Comparison of ENCODE assay signal across 8 cellular contexts in genomic region chr19:5828661-5829566, GRCh38. TPM values are rescaled to one million over a fixed set of nuclear protein-coding genes. Genes with fewer than 3 reads are reported as not detected.
DNase-seq lines count a peak whose midpoint lies in the region; ATAC-seq and TF ChIP-seq lines count a peak whose summit lies in the region.

No MANE protein-coding gene starts in this region.

- H3K4me1 ChIP-seq in hepatocyte (ENCODE audit: insufficient read depth) (peaks cover 18% of the 10 kb centered on the region), spleen (peaks cover 4 to 32% (median 25%) of the 10 kb centered on the region in 6 donors), Karpas-422 (ENCODE audit: low read length) (no peaks in the 10 kb centered on the region)

- peak overlapping the region; percentile 96 for H3K27ac ChIP-seq in hepatocyte
- H3K27ac ChIP-seq in spleen: peak overlapping the region in 6 of 8 donors; percentile 69 to 85 (median 78)
- H3K27ac ChIP-seq in Karpas-422 (ENCODE audit: low read length): no peak overlapping the region

- H2AFZ ChIP-seq in hepatocyte: peak overlapping the region; percentile 61
- H2AFZ ChIP-seq in Karpas-422 (ENCODE audit: low read length): no peak overlapping the region

- no peaks in the 10 kb centered on the region for H3K9me3 ChIP-seq in hepatocyte (ENCODE audit: low read depth)
- peaks cover 0 to 4% (median 0%) of the 10 kb centered on the region in 8 donors for H3K9me3 ChIP-seq in spleen
- no peaks in the 10 kb centered on the region for H3K9me3 ChIP-seq in Karpas-422 (ENCODE audit: low read length)

- H3K4me2 ChIP-seq in hepatocyte (peak overlapping the region; percentile 96), Karpas-422 (ENCODE audit: low read depth, low read length, poor library complexity, severe bottlenecking) (no peak overlapping the region)

- TF ChIP-seq POLR2A in spleen (IDR thresholded peaks at IDR 0.05): no peak

- WGBS in hepatocyte (ENCODE audit: low lambda C conversion rate, missing lambda C conversion rate): 10% methylated on average over 35 of the region's 47 CpGs
- 0 to 10% (median 3%) methylated on average over 16 to 47 of the region's 47 CpGs for WGBS in spleen, 5 donors

- H3K27me3 ChIP-seq in GM06990 (replicated peaks; ENCODE audit: control insufficient read depth, insufficient read depth, low read length) (no peaks in the 10 kb centered on the region), hepatocyte (no peaks in the 10 kb centered on the region), spleen (replicated peaks in 1 of 7) (peaks cover 0 to 40% (median 21%) of the 10 kb centered on the region in 7 donors), Karpas-422 (ENCODE audit: low read length) (no peaks in the 10 kb centered on the region)

- no peak for TF ChIP-seq CTCF in GM06990 (IDR thresholded peaks at IDR 0.05; ENCODE audit: insufficient read depth, low read length, poor library complexity, severe bottlenecking)
- TF ChIP-seq CTCF in hepatocyte (IDR thresholded peaks at IDR 0.05; ENCODE audit: poor library complexity): no peak
- no peak for TF ChIP-seq CTCF in spleen (IDR thresholded peaks at IDR 0.05 in 8 of 11, conservative IDR thresholded peaks at IDR 0.05 in 3 of 11)

- intact Hi-C loops in spleen (cut with DNase I; ENCODE audit: low total_unique reads): no loop called here

- H3K9me2 ChIP-seq in hepatocyte (replicated peaks; ENCODE audit: insufficient read depth): no peaks in the 10 kb centered on the region
- no peaks in the 10 kb centered on the region for H3K9me2 ChIP-seq in Karpas-422 (replicated peaks; ENCODE audit: insufficient read depth, low read length)

- H3K9ac ChIP-seq in Karpas-422 (ENCODE audit: low read length): no peak overlapping the region

- DNase-seq in GM06990 (ENCODE audit: extremely low read depth, insufficient read length) (peak; percentile 53), NCI-H2081 treated with DMSO at 0.1 percent for 48 hours (lab: John Stamatoyannopoulos, UW) (peak; percentile 22), hepatocyte (ENCODE audit: low spot score) (peak; percentile 89), spleen (no peak), Karpas-422 (no peak)
- peak; percentile 40 to 66 for DNase-seq in activated naive CD4-positive, alpha-beta T cell treated with anti-CD3 and anti-CD28 coated beads, Interleukin-2, amount 50 U/mL, for 72 hours (ENCODE audit: low spot score in 2 of 2)

- peaks cover 0 to 9% of the 10 kb centered on the region in 2 donors for H3K36me3 Mint-ChIP-seq in activated naive CD4-positive, alpha-beta T cell treated with anti-CD3 and anti-CD28 coated beads, Interleukin-2, amount 50 U/mL, for 72 hours

- H3K36me3 ChIP-seq in GM06990 (ENCODE audit: control insufficient read depth, insufficient read depth, low read length) (no peaks in the 10 kb centered on the region), hepatocyte (replicated peaks; ENCODE audit: insufficient read depth, low read depth) (no peaks in the 10 kb centered on the region), spleen (no peaks in the 10 kb centered on the region), Karpas-422 (ENCODE audit: insufficient read depth, low read length) (no peaks in the 10 kb centered on the region)

- H3K27ac Mint-ChIP-seq in activated naive CD4-positive, alpha-beta T cell treated with anti-CD3 and anti-CD28 coated beads, Interleukin-2, amount 50 U/mL, for 72 hours: peak overlapping the region; percentile 97 to 100

- H3K4me3 ChIP-seq in GM06990 (replicated peaks; ENCODE audit: low read depth, low read length) (peak overlapping the region; percentile 60), hepatocyte (peak overlapping the region; percentile 52), spleen (peak overlapping the region; percentile 27 to 73 (median 50)), Karpas-422 (ENCODE audit: low read length) (no peak overlapping the region)

- H3K79me2 ChIP-seq in hepatocyte (no peaks in the 10 kb centered on the region), Karpas-422 (ENCODE audit: low read length) (no peaks in the 10 kb centered on the region)

- no peaks in the 10 kb centered on the region for H3K9me3 Mint-ChIP-seq in activated naive CD4-positive, alpha-beta T cell treated with anti-CD3 and anti-CD28 coated beads, Interleukin-2, amount 50 U/mL, for 72 hours

- H4K20me1 ChIP-seq in hepatocyte (ENCODE audit: insufficient read depth, poor library complexity, severe bottlenecking) (no peaks in the 10 kb centered on the region), Karpas-422 (ENCODE audit: insufficient read depth, low read depth, low read length) (no peaks in the 10 kb centered on the region)

- no peak for ATAC-seq in activated naive CD4-positive, alpha-beta T cell treated with anti-CD3 and anti-CD28 coated beads, Interleukin-2, amount 50 U/mL, for 72 hours
- ATAC-seq in HG02763 (IDR thresholded peaks at IDR 0.05; ENCODE audit: unreplicated experiment): no peak
- ATAC-seq in GM18520 (IDR thresholded peaks at IDR 0.05; ENCODE audit: unreplicated experiment): no peak

RNA-seq across cellular contexts. Expression of gene FUT6, which starts 10.6 kb away (rescaled TPM):
- total RNA-seq in activated naive CD4-positive, alpha-beta T cell treated with anti-CD3 and anti-CD28 coated beads, Interleukin-2, amount 50 U/mL, for 72 hours: under 1 TPM in 1 of 2 donors, not detected in 1; 0.27 TPM
- total RNA-seq in hepatocyte (0.07 and 0.36 TPM in 2 replicates), spleen (under 1 TPM in 2 of 7 donors, not detected in 5; 0.20 to 0.44 TPM)
- polyA plus RNA-seq in hepatocyte (0.90 TPM in 1 of 2 replicates, not detected in the other), spleen (under 1 TPM; 0.06 to 0.13 (median 0.07) TPM)
- not detected in 2 replicates for total RNA-seq in Karpas-422 (2014; rRNA removed; shearing (Covaris generic); ENCODE audit: low replicate concordance)

RNA-seq across cellular contexts. Expression of gene FUT3, which starts 22.3 kb away (rescaled TPM):
- total RNA-seq in activated naive CD4-positive, alpha-beta T cell treated with anti-CD3 and anti-CD28 coated beads, Interleukin-2, amount 50 U/mL, for 72 hours: under 1 TPM in 1 of 2 donors, not detected in 1; 0.32 TPM
- total RNA-seq in hepatocyte (0.08 TPM in 1 of 2 replicates, not detected in the other), spleen (not detected)
- polyA plus RNA-seq in hepatocyte (0.45 TPM in 1 of 2 replicates, not detected in the other), spleen (under 1 TPM in 2 of 3 donors, not detected in 1; 0.06 to 0.12 TPM)
- not detected in 2 replicates for total RNA-seq in Karpas-422 (2014; rRNA removed; shearing (Covaris generic); ENCODE audit: low replicate concordance)

RNA-seq across cellular contexts. Expression of gene NRTN, which starts 24.0 kb away (rescaled TPM):
- total RNA-seq in activated naive CD4-positive, alpha-beta T cell treated with anti-CD3 and anti-CD28 coated beads, Interleukin-2, amount 50 U/mL, for 72 hours: 1 to 10 TPM; 1.1 to 2.1 TPM
- total RNA-seq in hepatocyte: 2.7 and 5.6 TPM in 2 replicates
- 31.1 and 35.6 TPM in 2 replicates for polyA plus RNA-seq in hepatocyte
- 1 to 10 TPM in 1 of 7 donors, under 1 TPM in 2, not detected in 4; 0.32 to 2.3 (median 0.72) TPM for total RNA-seq in spleen
- under 1 TPM in 2 of 3 donors, not detected in 1; 0.29 to 0.30 TPM for polyA plus RNA-seq in spleen
- not detected in 2 replicates for total RNA-seq in Karpas-422 (2014; rRNA removed; shearing (Covaris generic); ENCODE audit: low replicate concordance)

RNA-seq across cellular contexts. Expression of gene DUS3L, which starts 38.0 kb away (rescaled TPM):
- total RNA-seq in activated naive CD4-positive, alpha-beta T cell treated with anti-CD3 and anti-CD28 coated beads, Interleukin-2, amount 50 U/mL, for 72 hours: 10 to 100 TPM; 47.2 to 56.3 TPM
- total RNA-seq in hepatocyte (24.9 and 26.7 TPM in 2 replicates), spleen (10 to 100 TPM; 22.7 to 63.9 (median 34.5) TPM)
- polyA plus RNA-seq in hepatocyte (28.9 and 44.9 TPM in 2 replicates), spleen (10 to 100 TPM; 31.3 to 57.4 (median 52.5) TPM)
- total RNA-seq in Karpas-422 (2014; rRNA removed; shearing (Covaris generic); ENCODE audit: low replicate concordance): 21.7 and 34.0 TPM in 2 replicates

RNA-seq across cellular contexts. Expression of gene FUT5, which starts 41.4 kb away (rescaled TPM):
- under 1 TPM; 0.23 to 0.36 TPM for total RNA-seq in activated naive CD4-positive, alpha-beta T cell treated with anti-CD3 and anti-CD28 coated beads, Interleukin-2, amount 50 U/mL, for 72 hours
- total RNA-seq in hepatocyte (not detected in 2 replicates), spleen (not detected)
- polyA plus RNA-seq in hepatocyte (not detected in 2 replicates), spleen (not detected)
- not detected in 2 replicates for total RNA-seq in Karpas-422 (2014; rRNA removed; shearing (Covaris generic); ENCODE audit: low replicate concordance)

Comparison
In these comparisons a context has a peak if more than half of its experiments do, and no peak if none do; other contexts are left out.
1. DNase-seq: peak in GM06990 (single experiment), NCI-H2081 treated with DMSO at 0.1 percent for 48 hours (single experiment), activated naive CD4-positive, alpha-beta T cell treated with anti-CD3 and anti-CD28 coated beads, Interleukin-2, amount 50 U/mL, for 72 hours (2 of 2) and hepatocyte (single experiment); none in spleen (single experiment) and Karpas-422 (single experiment).